In the genomic region with DNA sequence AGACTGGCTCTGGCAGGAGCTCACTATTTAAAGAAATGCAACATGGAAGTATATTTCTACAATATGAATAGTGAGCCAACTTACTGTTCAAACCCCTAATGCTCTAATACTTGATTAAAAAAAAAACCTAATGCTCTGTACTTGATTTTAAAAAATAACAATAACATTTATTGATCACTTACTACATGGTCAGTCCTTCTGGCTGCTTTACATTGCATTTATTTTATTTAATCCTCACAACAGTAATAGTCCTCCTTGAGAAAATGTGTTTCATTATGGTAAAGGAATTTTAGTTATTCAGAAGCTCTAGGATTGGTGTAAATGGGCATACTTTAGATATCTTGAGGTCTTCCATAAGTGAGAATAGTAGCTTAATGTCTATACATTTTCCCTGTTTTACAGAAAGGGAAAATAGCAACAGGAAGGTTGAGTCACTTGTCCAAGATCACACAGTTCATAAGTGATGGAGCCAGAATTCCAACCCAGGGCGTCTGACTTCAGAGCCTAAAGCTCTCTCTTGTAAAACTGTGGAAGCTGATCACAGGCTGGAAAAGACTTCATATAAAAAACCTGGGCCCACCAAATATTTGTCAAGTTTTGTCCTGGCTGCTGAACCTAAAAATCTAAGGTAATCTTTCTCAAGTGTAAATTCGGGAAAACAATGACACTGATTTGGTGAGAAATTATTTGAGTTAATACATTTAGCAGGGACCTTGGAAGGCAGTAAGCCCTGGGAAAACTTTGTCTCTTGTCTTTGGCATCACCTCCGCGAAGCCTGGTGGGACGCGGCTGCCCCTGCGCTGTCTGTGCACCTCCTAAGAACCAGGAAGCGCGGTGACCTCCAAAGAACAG, we compare ENCODE assay signal across 1 cellular context.
TF ChIP-seq lines count a peak whose summit lies in the region.

No MANE protein-coding gene starts in this region.

TF ChIP-seq in HEK293, 187 proteins besides CTCF, POLR2A, EP300 and RAD21 (continued from another document):
- peak; percentile 28; the same call in 1 of the 2 replicates for TF ChIP-seq PRDM1 (tag by site-specific recombination; IDR thresholded peaks at IDR 0.05)
- no peak for TF ChIP-seq ZNF433 (tag by site-specific recombination; IDR thresholded peaks at IDR 0.05; ENCODE audit: low read depth)
- TF ChIP-seq GLIS2 (tag by site-specific recombination; IDR thresholded peaks at IDR 0.05), result no peak
- no peak for TF ChIP-seq OVOL3 (tag by site-specific recombination; IDR thresholded peaks at IDR 0.05)
- TF ChIP-seq, protein P1, sequence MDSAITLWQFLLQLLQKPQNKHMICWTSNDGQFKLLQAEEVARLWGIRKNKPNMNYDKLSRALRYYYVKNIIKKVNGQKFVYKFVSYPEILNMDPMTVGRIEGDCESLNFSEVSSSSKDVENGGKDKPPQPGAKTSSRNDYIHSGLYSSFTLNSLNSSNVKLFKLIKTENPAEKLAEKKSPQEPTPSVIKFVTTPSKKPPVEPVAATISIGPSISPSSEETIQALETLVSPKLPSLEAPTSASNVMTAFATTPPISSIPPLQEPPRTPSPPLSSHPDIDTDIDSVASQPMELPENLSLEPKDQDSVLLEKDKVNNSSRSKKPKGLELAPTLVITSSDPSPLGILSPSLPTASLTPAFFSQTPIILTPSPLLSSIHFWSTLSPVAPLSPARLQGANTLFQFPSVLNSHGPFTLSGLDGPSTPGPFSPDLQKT (IDR thresholded peaks at IDR 0.05; ENCODE audit: borderline replicate concordance, low read depth, low read length), result no peak
- peak; percentile 41 for TF ChIP-seq ZNF335 (tag by site-specific recombination; conservative IDR thresholded peaks at IDR 0.05)
- TF ChIP-seq ZNF292 (tag by site-specific recombination; IDR thresholded peaks at IDR 0.05; ENCODE audit: borderline replicate concordance, low read depth), result no peak
- no peak for TF ChIP-seq ZNF211 (tag by site-specific recombination; IDR thresholded peaks at IDR 0.05; ENCODE audit: low read depth)
- TF ChIP-seq SP3 (tag by site-specific recombination; IDR thresholded peaks at IDR 0.05), result no peak
- TF ChIP-seq GLI4 (tag by site-specific recombination; IDR thresholded peaks at IDR 0.05), result no peak
- no peak for TF ChIP-seq ZEB2 (tag by site-specific recombination; IDR thresholded peaks at IDR 0.05)
- TF ChIP-seq ZNF26 (tag by site-specific recombination; IDR thresholded peaks at IDR 0.05), result no peak
- no peak for TF ChIP-seq ZSCAN5A (tag by site-specific recombination; IDR thresholded peaks at IDR 0.05)
- peak; percentile 76 for TF ChIP-seq ZNF664 (tag by site-specific recombination; IDR thresholded peaks at IDR 0.05)
- TF ChIP-seq ZNF157 (tag by site-specific recombination; IDR thresholded peaks at IDR 0.05), result no peak
- TF ChIP-seq ZNF155 (tag by site-specific recombination; IDR thresholded peaks at IDR 0.05), result no peak
- TF ChIP-seq ZNF560 (tag by site-specific recombination; IDR thresholded peaks at IDR 0.05; ENCODE audit: borderline replicate concordance), result no peak
- TF ChIP-seq ZNF639 (tag by site-specific recombination; IDR thresholded peaks at IDR 0.05), result no peak
- TF ChIP-seq ZNF704 (tag by site-specific recombination; IDR thresholded peaks at IDR 0.05), result no peak
- no peak for TF ChIP-seq PRDM4 (tag by site-specific recombination; IDR thresholded peaks at IDR 0.05)
- no peak for TF ChIP-seq ZNF521 (tag by site-specific recombination; IDR thresholded peaks at IDR 0.05)
- no peak for TF ChIP-seq ZNF843 (tag by site-specific recombination; IDR thresholded peaks at IDR 0.05)
- no peak for TF ChIP-seq ZNF175 (tag by site-specific recombination; IDR thresholded peaks at IDR 0.05)
- TF ChIP-seq ZNF692 (tag by site-specific recombination; IDR thresholded peaks at IDR 0.05), result no peak
- TF ChIP-seq ZNF658 (tag by site-specific recombination; IDR thresholded peaks at IDR 0.05), result no peak
